ENCODE assay signal across 1 cellular context in genomic region chr16:68455631-68456030, GRCh38.
TF ChIP-seq lines count a peak whose summit lies in the region.

No MANE protein-coding gene starts in this region.

TF ChIP-seq in HepG2, 621 proteins besides CTCF, POLR2A, EP300 and RAD21:
- TF ChIP-seq ZFP36 (IDR thresholded peaks at IDR 0.05; ENCODE audit: borderline replicate concordance, low read depth, low read length, partially characterized antibody) (no peak), HNF4A (CRISPR knock-in tag; IDR thresholded peaks at IDR 0.05) (0 out of 2 replicates have a peak, but pooled peaks have one; percentile 21), ZNF24 (IDR thresholded peaks at IDR 0.05) (no peak), HNF4G (IDR thresholded peaks at IDR 0.05; ENCODE audit: borderline replicate concordance, low read depth, low read length) (0 out of 2 replicates have a peak, but pooled peaks have one; percentile 4), HNF4G (CRISPR knock-in tag; IDR thresholded peaks at IDR 0.05; ENCODE audit: borderline replicate concordance, low read depth) (no peak), ZSCAN25 (CRISPR knock-in tag; IDR thresholded peaks at IDR 0.05) (no peak), PBX2 (CRISPR knock-in tag; IDR thresholded peaks at IDR 0.05) (no peak)
